Comparison of ENCODE assay signal across 1 cellular context in the genomic region with DNA sequence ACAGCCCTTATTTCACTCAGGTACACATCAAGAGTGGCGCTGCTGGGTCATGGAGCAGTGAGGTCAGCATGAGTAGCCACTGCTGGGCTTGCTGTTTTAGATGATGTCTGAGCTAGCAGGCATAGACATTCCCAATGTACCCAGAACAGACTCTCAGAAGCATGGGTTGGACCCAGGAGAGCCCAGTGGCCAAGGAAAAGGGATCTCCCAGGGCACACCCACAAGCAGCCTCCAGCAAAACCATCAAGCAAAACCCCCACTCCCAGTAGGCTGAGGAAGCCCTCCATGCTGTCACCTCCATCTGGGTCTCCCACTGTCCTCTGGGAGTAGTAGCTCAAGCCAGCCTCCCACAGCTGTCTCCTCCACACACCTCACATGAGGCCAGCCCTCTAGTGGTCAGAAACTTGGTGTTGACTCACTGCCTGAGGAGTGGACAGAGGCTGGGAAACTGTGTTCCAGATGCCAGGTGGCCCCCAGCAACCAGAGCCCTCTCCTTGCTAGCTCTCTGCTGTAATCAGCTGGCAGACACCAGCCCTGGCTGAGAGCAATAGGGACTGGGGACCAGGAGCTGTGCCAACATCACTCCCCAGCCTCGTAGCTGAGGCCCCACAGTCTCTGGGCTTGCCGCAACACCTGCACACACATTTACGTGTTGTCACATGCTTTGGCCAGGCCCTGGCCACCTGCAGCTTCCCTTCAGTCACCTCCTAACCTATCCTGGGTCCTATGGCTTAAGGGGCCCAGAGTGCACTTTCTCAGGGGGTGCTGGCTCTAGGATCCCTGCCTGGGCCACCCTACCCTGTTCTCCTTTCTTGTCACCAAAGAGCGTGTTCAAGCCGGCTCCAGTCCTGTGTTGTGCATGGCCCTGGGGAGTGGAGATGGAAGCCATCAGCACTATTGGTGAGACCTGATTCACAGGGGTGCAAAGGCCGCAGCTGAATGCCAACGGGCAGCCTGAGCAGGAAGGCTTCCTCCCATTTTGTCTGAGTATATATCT.
TF ChIP-seq lines count a peak whose summit lies in the region.

No MANE protein-coding gene starts in this region.

TF ChIP-seq in K562, 482 proteins besides CTCF, POLR2A, EP300 and RAD21 (continued from another document and continues in another):
- TF ChIP-seq, protein P1, sequence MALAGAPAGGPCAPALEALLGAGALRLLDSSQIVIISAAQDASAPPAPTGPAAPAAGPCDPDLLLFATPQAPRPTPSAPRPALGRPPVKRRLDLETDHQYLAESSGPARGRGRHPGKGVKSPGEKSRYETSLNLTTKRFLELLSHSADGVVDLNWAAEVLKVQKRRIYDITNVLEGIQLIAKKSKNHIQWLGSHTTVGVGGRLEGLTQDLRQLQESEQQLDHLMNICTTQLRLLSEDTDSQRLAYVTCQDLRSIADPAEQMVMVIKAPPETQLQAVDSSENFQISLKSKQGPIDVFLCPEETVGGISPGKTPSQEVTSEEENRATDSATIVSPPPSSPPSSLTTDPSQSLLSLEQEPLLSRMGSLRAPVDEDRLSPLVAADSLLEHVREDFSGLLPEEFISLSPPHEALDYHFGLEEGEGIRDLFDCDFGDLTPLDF (CRISPR knock-in tag; IDR thresholded peaks at IDR 0.05), result no peak
- TF ChIP-seq ESRRA (IDR thresholded peaks at IDR 0.05; ENCODE audit: borderline replicate concordance, low read depth), result no peak; the same call in 1 of the 2 replicates
- no peak for TF ChIP-seq SMAD2 (IDR thresholded peaks at IDR 0.05; ENCODE audit: low read depth, low read length)
- TF ChIP-seq CXXC5 (CRISPR knock-in tag; IDR thresholded peaks at IDR 0.05), result no peak
- TF ChIP-seq CREB1 (IDR thresholded peaks at IDR 0.05), result no peak
- no peak; the same call in 1 of the 2 replicates for TF ChIP-seq CREB1 (CRISPR knock-in tag; IDR thresholded peaks at IDR 0.05)
- TF ChIP-seq, protein P2, sequence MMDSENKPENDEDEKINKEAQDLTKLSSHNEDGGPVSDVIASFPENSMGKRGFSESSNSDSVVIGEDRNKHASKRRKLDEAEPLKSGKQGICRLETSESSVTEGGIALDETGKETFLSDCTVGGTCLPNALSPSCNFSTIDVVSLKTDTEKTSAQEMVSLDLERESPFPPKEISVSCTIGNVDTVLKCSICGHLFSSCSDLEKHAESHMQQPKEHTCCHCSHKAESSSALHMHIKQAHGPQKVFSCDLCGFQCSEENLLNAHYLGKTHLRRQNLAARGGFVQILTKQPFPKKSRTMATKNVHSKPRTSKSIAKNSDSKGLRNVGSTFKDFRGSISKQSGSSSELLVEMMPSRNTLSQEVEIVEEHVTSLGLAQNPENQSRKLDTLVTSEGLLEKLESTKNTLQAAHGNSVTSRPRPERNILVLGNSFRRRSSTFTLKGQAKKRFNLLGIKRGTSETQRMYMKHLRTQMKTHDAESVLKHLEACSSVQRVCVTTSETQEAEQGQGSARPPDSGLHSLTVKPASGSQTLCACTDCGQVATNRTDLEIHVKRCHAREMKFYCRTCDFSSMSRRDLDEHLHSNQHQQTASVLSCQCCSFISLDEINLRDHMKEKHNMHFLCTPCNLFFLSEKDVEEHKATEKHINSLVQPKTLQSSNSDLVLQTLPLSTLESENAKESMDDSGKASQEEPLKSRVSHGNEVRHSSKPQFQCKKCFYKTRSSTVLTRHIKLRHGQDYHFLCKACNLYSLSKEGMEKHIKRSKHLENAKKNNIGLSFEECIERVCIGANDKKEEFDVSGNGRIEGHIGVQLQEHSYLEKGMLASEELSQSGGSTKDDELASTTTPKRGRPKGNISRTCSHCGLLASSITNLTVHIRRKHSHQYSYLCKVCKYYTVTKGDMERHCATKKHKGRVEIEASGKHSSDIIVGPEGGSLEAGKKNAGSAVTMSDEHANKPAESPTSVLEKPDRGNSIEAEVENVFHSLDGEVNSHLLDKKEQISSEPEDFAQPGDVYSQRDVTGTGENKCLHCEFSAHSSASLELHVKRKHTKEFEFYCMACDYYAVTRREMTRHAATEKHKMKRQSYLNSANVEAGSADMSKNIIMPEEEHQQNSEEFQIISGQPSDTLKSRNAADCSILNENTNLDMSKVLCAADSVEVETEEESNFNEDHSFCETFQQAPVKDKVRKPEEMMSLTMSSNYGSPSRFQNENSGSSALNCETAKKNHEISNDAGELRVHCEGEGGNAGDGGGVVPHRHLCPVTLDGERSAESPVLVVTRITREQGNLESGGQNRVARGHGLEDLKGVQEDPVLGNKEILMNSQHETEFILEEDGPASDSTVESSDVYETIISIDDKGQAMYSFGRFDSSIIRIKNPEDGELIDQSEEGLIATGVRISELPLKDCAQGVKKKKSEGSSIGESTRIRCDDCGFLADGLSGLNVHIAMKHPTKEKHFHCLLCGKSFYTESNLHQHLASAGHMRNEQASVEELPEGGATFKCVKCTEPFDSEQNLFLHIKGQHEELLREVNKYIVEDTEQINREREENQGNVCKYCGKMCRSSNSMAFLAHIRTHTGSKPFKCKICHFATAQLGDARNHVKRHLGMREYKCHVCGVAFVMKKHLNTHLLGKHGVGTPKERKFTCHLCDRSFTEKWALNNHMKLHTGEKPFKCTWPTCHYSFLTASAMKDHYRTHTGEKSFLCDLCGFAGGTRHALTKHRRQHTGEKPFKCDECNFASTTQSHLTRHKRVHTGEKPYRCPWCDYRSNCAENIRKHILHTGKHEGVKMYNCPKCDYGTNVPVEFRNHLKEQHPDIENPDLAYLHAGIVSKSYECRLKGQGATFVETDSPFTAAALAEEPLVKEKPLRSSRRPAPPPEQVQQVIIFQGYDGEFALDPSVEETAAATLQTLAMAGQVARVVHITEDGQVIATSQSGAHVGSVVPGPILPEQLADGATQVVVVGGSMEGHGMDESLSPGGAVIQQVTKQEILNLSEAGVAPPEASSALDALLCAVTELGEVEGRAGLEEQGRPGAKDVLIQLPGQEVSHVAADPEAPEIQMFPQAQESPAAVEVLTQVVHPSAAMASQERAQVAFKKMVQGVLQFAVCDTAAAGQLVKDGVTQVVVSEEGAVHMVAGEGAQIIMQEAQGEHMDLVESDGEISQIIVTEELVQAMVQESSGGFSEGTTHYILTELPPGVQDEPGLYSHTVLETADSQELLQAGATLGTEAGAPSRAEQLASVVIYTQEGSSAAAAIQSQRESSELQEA (IDR thresholded peaks at IDR 0.05; ENCODE audit: low read depth), result no peak
- no peak for TF ChIP-seq IRF2 (CRISPR knock-in tag; IDR thresholded peaks at IDR 0.05)
- TF ChIP-seq, protein P3, sequence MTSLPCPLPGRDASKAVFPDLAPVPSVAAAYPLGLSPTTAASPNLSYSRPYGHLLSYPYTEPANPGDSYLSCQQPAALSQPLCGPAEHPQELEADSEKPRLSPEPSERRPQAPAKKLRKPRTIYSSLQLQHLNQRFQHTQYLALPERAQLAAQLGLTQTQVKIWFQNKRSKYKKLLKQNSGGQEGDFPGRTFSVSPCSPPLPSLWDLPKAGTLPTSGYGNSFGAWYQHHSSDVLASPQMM (CRISPR knock-in tag; IDR thresholded peaks at IDR 0.05), result no peak
- no peak for TF ChIP-seq RFX7 (CRISPR knock-in tag; IDR thresholded peaks at IDR 0.05)
- TF ChIP-seq MAFF (IDR thresholded peaks at IDR 0.05; ENCODE audit: low read length), result no peak
- no peak for TF ChIP-seq ZC3H11A (IDR thresholded peaks at IDR 0.05; ENCODE audit: low read depth, low read length)
- TF ChIP-seq ZNF408 (CRISPR knock-in tag; IDR thresholded peaks at IDR 0.05; ENCODE audit: low read depth), result no peak
- TF ChIP-seq, protein P4, sequence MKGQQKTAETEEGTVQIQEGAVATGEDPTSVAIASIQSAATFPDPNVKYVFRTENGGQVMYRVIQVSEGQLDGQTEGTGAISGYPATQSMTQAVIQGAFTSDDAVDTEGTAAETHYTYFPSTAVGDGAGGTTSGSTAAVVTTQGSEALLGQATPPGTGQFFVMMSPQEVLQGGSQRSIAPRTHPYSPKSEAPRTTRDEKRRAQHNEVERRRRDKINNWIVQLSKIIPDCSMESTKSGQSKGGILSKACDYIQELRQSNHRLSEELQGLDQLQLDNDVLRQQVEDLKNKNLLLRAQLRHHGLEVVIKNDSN (CRISPR knock-in tag; IDR thresholded peaks at IDR 0.05), result no peak
- TF ChIP-seq ZNF282 (CRISPR knock-in tag; IDR thresholded peaks at IDR 0.05), result no peak
- TF ChIP-seq ZNF707 (CRISPR knock-in tag; conservative IDR thresholded peaks at IDR 0.05), result no peak
- TF ChIP-seq CREM (IDR thresholded peaks at IDR 0.05; ENCODE audit: low read depth), result peak; percentile 64; the same call in 1 of the 2 replicates
- no peak for TF ChIP-seq XRCC5 (IDR thresholded peaks at IDR 0.05; ENCODE audit: low read depth, low read length)
- TF ChIP-seq, protein P5, sequence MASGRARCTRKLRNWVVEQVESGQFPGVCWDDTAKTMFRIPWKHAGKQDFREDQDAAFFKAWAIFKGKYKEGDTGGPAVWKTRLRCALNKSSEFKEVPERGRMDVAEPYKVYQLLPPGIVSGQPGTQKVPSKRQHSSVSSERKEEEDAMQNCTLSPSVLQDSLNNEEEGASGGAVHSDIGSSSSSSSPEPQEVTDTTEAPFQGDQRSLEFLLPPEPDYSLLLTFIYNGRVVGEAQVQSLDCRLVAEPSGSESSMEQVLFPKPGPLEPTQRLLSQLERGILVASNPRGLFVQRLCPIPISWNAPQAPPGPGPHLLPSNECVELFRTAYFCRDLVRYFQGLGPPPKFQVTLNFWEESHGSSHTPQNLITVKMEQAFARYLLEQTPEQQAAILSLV (tag; IDR thresholded peaks at IDR 0.05), result no peak
- TF ChIP-seq ETS2 (tag; IDR thresholded peaks at IDR 0.05; ENCODE audit: borderline replicate concordance, poor library complexity, severe bottlenecking), result no peak
- TF ChIP-seq, protein P6, sequence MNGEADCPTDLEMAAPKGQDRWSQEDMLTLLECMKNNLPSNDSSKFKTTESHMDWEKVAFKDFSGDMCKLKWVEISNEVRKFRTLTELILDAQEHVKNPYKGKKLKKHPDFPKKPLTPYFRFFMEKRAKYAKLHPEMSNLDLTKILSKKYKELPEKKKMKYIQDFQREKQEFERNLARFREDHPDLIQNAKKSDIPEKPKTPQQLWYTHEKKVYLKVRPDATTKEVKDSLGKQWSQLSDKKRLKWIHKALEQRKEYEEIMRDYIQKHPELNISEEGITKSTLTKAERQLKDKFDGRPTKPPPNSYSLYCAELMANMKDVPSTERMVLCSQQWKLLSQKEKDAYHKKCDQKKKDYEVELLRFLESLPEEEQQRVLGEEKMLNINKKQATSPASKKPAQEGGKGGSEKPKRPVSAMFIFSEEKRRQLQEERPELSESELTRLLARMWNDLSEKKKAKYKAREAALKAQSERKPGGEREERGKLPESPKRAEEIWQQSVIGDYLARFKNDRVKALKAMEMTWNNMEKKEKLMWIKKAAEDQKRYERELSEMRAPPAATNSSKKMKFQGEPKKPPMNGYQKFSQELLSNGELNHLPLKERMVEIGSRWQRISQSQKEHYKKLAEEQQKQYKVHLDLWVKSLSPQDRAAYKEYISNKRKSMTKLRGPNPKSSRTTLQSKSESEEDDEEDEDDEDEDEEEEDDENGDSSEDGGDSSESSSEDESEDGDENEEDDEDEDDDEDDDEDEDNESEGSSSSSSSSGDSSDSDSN (IDR thresholded peaks at IDR 0.05; ENCODE audit: borderline replicate concordance in 1 of 2, low read depth in 2 of 2, low read length in 2 of 2), result 0 out of 4 replicates have a peak, but pooled peaks of 1 of the 2 experiments have one; percentile 45
- no peak for TF ChIP-seq CHCHD3 (CRISPR knock-in tag; IDR thresholded peaks at IDR 0.05)
- no peak for TF ChIP-seq POLR2AphosphoS2 (IDR thresholded peaks at IDR 0.05; ENCODE audit: low read length)
- TF ChIP-seq POLR3A (IDR thresholded peaks at IDR 0.05; ENCODE audit: borderline replicate concordance, extremely low read depth, insufficient read depth, insufficient read length), result no peak
- TF ChIP-seq ZNF24 (IDR thresholded peaks at IDR 0.05), result no peak
- TF ChIP-seq, protein P7, sequence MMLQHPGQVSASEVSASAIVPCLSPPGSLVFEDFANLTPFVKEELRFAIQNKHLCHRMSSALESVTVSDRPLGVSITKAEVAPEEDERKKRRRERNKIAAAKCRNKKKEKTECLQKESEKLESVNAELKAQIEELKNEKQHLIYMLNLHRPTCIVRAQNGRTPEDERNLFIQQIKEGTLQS (IDR thresholded peaks at IDR 0.05), result no peak
- TF ChIP-seq, protein P7 (CRISPR knock-in tag; conservative IDR thresholded peaks at IDR 0.05), result no peak
- TF ChIP-seq, protein P8, sequence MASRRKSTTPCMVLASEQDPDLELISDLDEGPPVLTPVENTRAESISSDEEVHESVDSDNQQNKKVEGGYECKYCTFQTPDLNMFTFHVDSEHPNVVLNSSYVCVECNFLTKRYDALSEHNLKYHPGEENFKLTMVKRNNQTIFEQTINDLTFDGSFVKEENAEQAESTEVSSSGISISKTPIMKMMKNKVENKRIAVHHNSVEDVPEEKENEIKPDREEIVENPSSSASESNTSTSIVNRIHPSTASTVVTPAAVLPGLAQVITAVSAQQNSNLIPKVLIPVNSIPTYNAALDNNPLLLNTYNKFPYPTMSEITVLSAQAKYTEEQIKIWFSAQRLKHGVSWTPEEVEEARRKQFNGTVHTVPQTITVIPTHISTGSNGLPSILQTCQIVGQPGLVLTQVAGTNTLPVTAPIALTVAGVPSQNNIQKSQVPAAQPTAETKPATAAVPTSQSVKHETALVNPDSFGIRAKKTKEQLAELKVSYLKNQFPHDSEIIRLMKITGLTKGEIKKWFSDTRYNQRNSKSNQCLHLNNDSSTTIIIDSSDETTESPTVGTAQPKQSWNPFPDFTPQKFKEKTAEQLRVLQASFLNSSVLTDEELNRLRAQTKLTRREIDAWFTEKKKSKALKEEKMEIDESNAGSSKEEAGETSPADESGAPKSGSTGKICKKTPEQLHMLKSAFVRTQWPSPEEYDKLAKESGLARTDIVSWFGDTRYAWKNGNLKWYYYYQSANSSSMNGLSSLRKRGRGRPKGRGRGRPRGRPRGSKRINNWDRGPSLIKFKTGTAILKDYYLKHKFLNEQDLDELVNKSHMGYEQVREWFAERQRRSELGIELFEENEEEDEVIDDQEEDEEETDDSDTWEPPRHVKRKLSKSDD (conservative IDR thresholded peaks at IDR 0.05; ENCODE audit: low read length), result no peak
- TF ChIP-seq TRIM24 (IDR thresholded peaks at IDR 0.05), result no peak
- no peak for TF ChIP-seq PURB (CRISPR knock-in tag; IDR thresholded peaks at IDR 0.05; ENCODE audit: low read depth)
- TF ChIP-seq, protein P9, sequence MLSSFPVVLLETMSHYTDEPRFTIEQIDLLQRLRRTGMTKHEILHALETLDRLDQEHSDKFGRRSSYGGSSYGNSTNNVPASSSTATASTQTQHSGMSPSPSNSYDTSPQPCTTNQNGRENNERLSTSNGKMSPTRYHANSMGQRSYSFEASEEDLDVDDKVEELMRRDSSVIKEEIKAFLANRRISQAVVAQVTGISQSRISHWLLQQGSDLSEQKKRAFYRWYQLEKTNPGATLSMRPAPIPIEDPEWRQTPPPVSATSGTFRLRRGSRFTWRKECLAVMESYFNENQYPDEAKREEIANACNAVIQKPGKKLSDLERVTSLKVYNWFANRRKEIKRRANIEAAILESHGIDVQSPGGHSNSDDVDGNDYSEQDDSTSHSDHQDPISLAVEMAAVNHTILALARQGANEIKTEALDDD (IDR thresholded peaks at IDR 0.05), result no peak
- no peak for TF ChIP-seq NR2C2 (CRISPR knock-in tag; IDR thresholded peaks at IDR 0.05)
- TF ChIP-seq NR2C2 (tag; IDR thresholded peaks at IDR 0.05), result no peak
- no peak for TF ChIP-seq DNMT1 (IDR thresholded peaks at IDR 0.05)
- TF ChIP-seq, protein P10, sequence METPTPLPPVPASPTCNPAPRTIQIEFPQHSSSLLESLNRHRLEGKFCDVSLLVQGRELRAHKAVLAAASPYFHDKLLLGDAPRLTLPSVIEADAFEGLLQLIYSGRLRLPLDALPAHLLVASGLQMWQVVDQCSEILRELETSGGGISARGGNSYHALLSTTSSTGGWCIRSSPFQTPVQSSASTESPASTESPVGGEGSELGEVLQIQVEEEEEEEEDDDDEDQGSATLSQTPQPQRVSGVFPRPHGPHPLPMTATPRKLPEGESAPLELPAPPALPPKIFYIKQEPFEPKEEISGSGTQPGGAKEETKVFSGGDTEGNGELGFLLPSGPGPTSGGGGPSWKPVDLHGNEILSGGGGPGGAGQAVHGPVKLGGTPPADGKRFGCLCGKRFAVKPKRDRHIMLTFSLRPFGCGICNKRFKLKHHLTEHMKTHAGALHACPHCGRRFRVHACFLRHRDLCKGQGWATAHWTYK (CRISPR knock-in tag; IDR thresholded peaks at IDR 0.05), result no peak
- TF ChIP-seq GATA2 (CRISPR knock-in tag; IDR thresholded peaks at IDR 0.05), result no peak
